24 cellular contexts compared by ENCODE assay signal in genomic region chr3:136543385-136543784, GRCh38.
DNase-seq lines count a peak whose midpoint lies in the region; ATAC-seq and TF ChIP-seq lines count a peak whose summit lies in the region.
"Had no signal": no experiment of that assay in that cellular context is flagged by ENCODE, and none has a peak within 500 bp of the region (broad histone marks: within the 10 kb centered on the region; RNA-seq: fewer than 3 reads in every experiment).

No MANE protein-coding gene starts in this region.

- no peak overlapping the region; the same call in 1 of the 2 replicates for H3K4me3 Mint-ChIP-seq in HFFc6
- H3K4me3 Mint-ChIP-seq in activated CD8-positive, alpha-beta T cell treated with anti-CD3 and anti-CD28 coated beads for 36 hours: no peak overlapping the region
- H3K4me3 Mint-ChIP-seq: activated CD8-positive, alpha-beta memory T cell treated with anti-CD3 and anti-CD28 coated beads, Interleukin-2, amount 10 ng/mL, durations not matched to agents 7 days and 5 days; effector memory CD8-positive, alpha-beta T cell; T-helper 1 cell treated with Interleukin-12 subunit alpha and Interleukin-12 subunit beta and Interleukin-4 antibody, amounts not matched to agents 30 μg/mL and 1 μg/mL, for 36 hours had no signal

- CTCF ChIA-PET in activated CD8-positive, alpha-beta T cell treated with anti-CD3 and anti-CD28 coated beads for 36 hours (lab: Charles Lee): interaction anchor here (1.2 kb wide), 1 partner anchor 209 kb away, joined by 3 read pairs; the partner anchor contains the start of gene STAG1

- H3K9me3 ChIP-seq in RWPE2 (ENCODE audit: severe bottlenecking) (no peaks in the 10 kb centered on the region), BE2C (no peaks in the 10 kb centered on the region)
- H3K9me3 ChIP-seq: left ventricle myocardium inferior, pancreas, vagina had no signal

- H3K9me3 Mint-ChIP-seq in HFFc6: no peaks in the 10 kb centered on the region
- no peaks in the 10 kb centered on the region for H3K9me3 Mint-ChIP-seq in activated CD8-positive, alpha-beta T cell treated with anti-CD3 and anti-CD28 coated beads for 36 hours
- H3K9me3 Mint-ChIP-seq: effector memory CD8-positive, alpha-beta T cell; T-helper 1 cell treated with Interleukin-12 subunit alpha and Interleukin-12 subunit beta and Interleukin-4 antibody, amounts not matched to agents 30 μg/mL and 1 μg/mL, for 36 hours had no signal

- H3K4me3 ChIP-seq in RWPE2 (ENCODE audit: severe bottlenecking): no peak overlapping the region
- H3K4me3 ChIP-seq in fibroblast of pulmonary artery (replicated peaks; ENCODE audit: low read depth, low read length): peak overlapping the region; percentile 16
- no peak overlapping the region for H3K4me3 ChIP-seq in BE2C (ENCODE audit: low read depth, low read length)
- H3K4me3 ChIP-seq: K562, left ventricle myocardium inferior, pancreas, vagina had no signal

- ATAC-seq in RWPE2 (ENCODE audit: low read depth): peak; percentile 67; the same call in 2 of the 3 replicates
- ATAC-seq in activated CD8-positive, alpha-beta T cell treated with anti-CD3 and anti-CD28 coated beads for 36 hours: no peak
- ATAC-seq: activated CD8-positive, alpha-beta memory T cell treated with anti-CD3 and anti-CD28 coated beads, Interleukin-2, amount 10 ng/mL, durations not matched to agents 7 days and 5 days; effector memory CD8-positive, alpha-beta T cell; K562; pancreas had no signal

- POLR2A ChIA-PET in activated CD8-positive, alpha-beta T cell treated with anti-CD3 and anti-CD28 coated beads for 36 hours (lab: Charles Lee): no interaction called here

- peaks cover 9% of the 10 kb centered on the region; the same call in 1 of the 2 replicates for H3K36me3 ChIP-seq in RWPE2 (ENCODE audit: low read depth)
- no peaks in the 10 kb centered on the region for H3K36me3 ChIP-seq in BE2C
- H3K36me3 ChIP-seq: left ventricle myocardium inferior, pancreas, vagina had no signal

- H3K27ac ChIP-seq in RWPE2 (ENCODE audit: poor library complexity, severe bottlenecking): no peak overlapping the region
- H3K27ac ChIP-seq: left ventricle myocardium inferior, pancreas, vagina had no signal

- intact Hi-C loops in activated CD8-positive, alpha-beta T cell treated with anti-CD3 and anti-CD28 coated beads for 36 hours (cut with micrococcal nuclease): no loop called here

- H3K27me3 ChIP-seq in RWPE2 (ENCODE audit: insufficient read depth, poor library complexity, severe bottlenecking) (no peaks in the 10 kb centered on the region), BE2C (no peaks in the 10 kb centered on the region)
- H3K27me3 ChIP-seq: pancreas, vagina had no signal

- TF ChIP-seq CTCF in HFFc6 (IDR thresholded peaks at IDR 0.05) (no peak), RWPE2 (IDR thresholded peaks at IDR 0.05; ENCODE audit: poor library complexity, severe bottlenecking) (no peak), fibroblast of pulmonary artery (IDR thresholded peaks at IDR 0.05; ENCODE audit: low read length, missing control alignments) (no peak), BE2C (IDR thresholded peaks at IDR 0.05; ENCODE audit: low read depth, low read length) (no peak)
- no peak for TF ChIP-seq CTCF in activated CD8-positive, alpha-beta T cell treated with anti-CD3 and anti-CD28 coated beads for 36 hours (IDR thresholded peaks at IDR 0.05)

- DNase-seq in AG08395 (ENCODE audit: low spot score) (peak; percentile 5), HFFc6 (no peak), RWPE2 (ENCODE audit: low spot score) (no peak), fibroblast of pulmonary artery (ENCODE audit: low read depth) (peak; percentile 81), NCI-H2107 treated with DMSO at 0.1 percent for 48 hours (lab: John Stamatoyannopoulos, UW; ENCODE audit: unreplicated experiment) (no peak), BE2C (no peak), SHP77 (lab: John Stamatoyannopoulos, UW) (no peak)
- no peak for DNase-seq in activated CD8-positive, alpha-beta T cell treated with anti-CD3 and anti-CD28 coated beads for 36 hours
- DNase-seq: activated CD8-positive, alpha-beta memory T cell treated with anti-CD3 and anti-CD28 coated beads, Interleukin-2, amount 10 ng/mL, durations not matched to agents 7 days and 5 days; activated effector memory CD4-positive, alpha-beta T cell treated with anti-CD3 and anti-CD28 coated beads, Interleukin-2, amount 50 U/mL, for 16 hours; amniotic stem cell; cerebellar nuclear complex; COR-L47; effector memory CD8-positive, alpha-beta T cell; foreskin melanocyte; GDM1; left ventricle myocardium inferior; NCI-H1417; pancreas; stimulated activated CD4-positive, alpha-beta T cell treated with anti-CD3 and anti-CD28 coated beads, Interleukin-2, amount 100 ng/mL, for 48 hours; substantia nigra had no signal

- peak overlapping the region; percentile 32; the same call in 1 of the 2 replicates for H3K27ac Mint-ChIP-seq in HFFc6
- H3K27ac Mint-ChIP-seq in activated CD8-positive, alpha-beta T cell treated with anti-CD3 and anti-CD28 coated beads for 36 hours: no peak overlapping the region
- H3K27ac Mint-ChIP-seq: activated CD8-positive, alpha-beta memory T cell treated with anti-CD3 and anti-CD28 coated beads, Interleukin-2, amount 10 ng/mL, durations not matched to agents 7 days and 5 days; T-helper 1 cell treated with Interleukin-12 subunit alpha and Interleukin-12 subunit beta and Interleukin-4 antibody, amounts not matched to agents 30 μg/mL and 1 μg/mL, for 36 hours had no signal

- peaks cover under 1% of the 10 kb centered on the region; the same call in 1 of the 2 replicates for H3K36me3 Mint-ChIP-seq in HFFc6 (ENCODE audit: low read depth)
- no peaks in the 10 kb centered on the region for H3K36me3 Mint-ChIP-seq in activated CD8-positive, alpha-beta T cell treated with anti-CD3 and anti-CD28 coated beads for 36 hours (ENCODE audit: low read depth)

- H3K27me3 Mint-ChIP-seq in HFFc6 (ENCODE audit: insufficient read depth): no peaks in the 10 kb centered on the region; the same call in 1 of the 2 replicates
- H3K27me3 Mint-ChIP-seq in activated CD8-positive, alpha-beta T cell treated with anti-CD3 and anti-CD28 coated beads for 36 hours: no peaks in the 10 kb centered on the region
- H3K27me3 Mint-ChIP-seq: activated CD8-positive, alpha-beta memory T cell treated with anti-CD3 and anti-CD28 coated beads, Interleukin-2, amount 10 ng/mL, durations not matched to agents 7 days and 5 days; effector memory CD8-positive, alpha-beta T cell had no signal

- H3K4me1 ChIP-seq in RWPE2 (ENCODE audit: insufficient read depth, poor library complexity, severe bottlenecking) (peaks cover 11% of the 10 kb centered on the region), BE2C (peaks cover 16% of the 10 kb centered on the region)
- H3K4me1 ChIP-seq: vagina had no signal

- peaks cover 55% of the 10 kb centered on the region for H3K4me1 Mint-ChIP-seq in HFFc6 (ENCODE audit: low read depth)
- peaks cover 17% of the 10 kb centered on the region for H3K4me1 Mint-ChIP-seq in activated CD8-positive, alpha-beta T cell treated with anti-CD3 and anti-CD28 coated beads for 36 hours (ENCODE audit: low read depth)

Comparison
In these comparisons a context has a peak if more than half of its experiments do, and no peak if none do; other contexts are left out.
1. DNase-seq: peak in AG08395 (single experiment) and fibroblast of pulmonary artery (single experiment); none in HFFc6 (single experiment), RWPE2 (single experiment), NCI-H2107 treated with DMSO at 0.1 percent for 48 hours (single experiment), BE2C (single experiment), activated CD8-positive, alpha-beta T cell treated with anti-CD3 and anti-CD28 coated beads for 36 hours (single experiment) and SHP77 (0 of 2).